9 cellular contexts compared by ENCODE assay signal in the genomic region with DNA sequence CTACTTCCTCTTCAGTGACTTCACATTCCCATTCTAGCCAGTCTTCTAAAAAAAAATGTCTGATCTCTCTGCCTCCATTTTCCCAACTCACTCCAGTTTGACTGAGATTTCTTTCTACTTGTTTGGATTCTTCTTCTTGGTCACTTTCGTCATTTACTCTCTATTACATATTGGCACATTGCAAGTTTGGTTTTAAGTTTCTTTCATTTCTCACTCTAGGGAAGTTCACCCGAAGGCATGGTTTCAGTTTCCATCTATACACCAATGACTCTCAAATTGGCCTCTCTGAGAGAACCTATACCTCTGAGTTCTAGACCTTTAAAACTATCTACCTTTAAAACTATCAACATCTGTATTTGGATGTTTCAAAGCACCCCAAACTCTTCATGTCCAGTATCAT. TPM values are rescaled to one million over a fixed set of nuclear protein-coding genes. Genes with fewer than 3 reads are reported as not detected.
DNase-seq lines count a peak whose midpoint lies in the region; ATAC-seq, FAIRE-seq and TF ChIP-seq lines count a peak whose summit lies in the region.
"Had no signal": no experiment of that assay in that cellular context is flagged by ENCODE, and none has a peak within 500 bp of the region (broad histone marks: within the 10 kb centered on the region; RNA-seq: fewer than 3 reads in every experiment).

No MANE protein-coding gene starts in this region.

- H2AFZ ChIP-seq in GM12878 (ENCODE audit: control insufficient read depth, low read depth, low read length), result peak overlapping the region; percentile 66

- TF ChIP-seq POLR2A in GM12878 (IDR thresholded peaks at IDR 0.05; ENCODE audit: low read depth, low read length), result no peak
- TF ChIP-seq POLR2A in H54 (IDR thresholded peaks at IDR 0.05; ENCODE audit: low read depth, low read length), result no peak

- SMC1A ChIA-PET in GM12878 (lab: Charles Lee; ENCODE audit: uncharacterized antibody, unreplicated experiment), result interaction anchor here (1.2 to 2.0 kb wide), 4 partner anchors 10 to 27 kb away, joined by 4 to 8 read pairs (median 6); no protein-coding TSS in a partner anchor

- ATAC-seq in GM21360 (IDR thresholded peaks at IDR 0.05; ENCODE audit: unreplicated experiment), result peak; percentile 99
- ATAC-seq in HG03280 (IDR thresholded peaks at IDR 0.05; ENCODE audit: unreplicated experiment), result peak; percentile 97
- peak; percentile 96 for ATAC-seq in GM12878

- H4K20me1 ChIP-seq in GM12878 (ENCODE audit: control insufficient read depth, insufficient read depth), result no peaks in the 10 kb centered on the region

- peak overlapping the region; percentile 71 for H3K4me2 ChIP-seq in GM12878 (ENCODE audit: control insufficient read depth, insufficient read depth)

- H3K9me3 ChIP-seq in GM12878 (replicated peaks; ENCODE audit: control insufficient read depth, insufficient read depth, low read length), result no peaks in the 10 kb centered on the region

- no peaks in the 10 kb centered on the region for H3K79me2 ChIP-seq in GM12878 (ENCODE audit: control insufficient read depth, insufficient read depth, low read length)

- intact Hi-C loops in GM12878 (cut with micrococcal nuclease; ENCODE audit: unreplicated experiment), result loop anchor here (10.0 kb wide), 1 partner anchor 658 kb away; no protein-coding TSS in a partner anchor
- intact Hi-C loops in posterior cingulate gyrus (cut with DNase I), result no loop called here

- H3K9ac ChIP-seq in GM12878 (ENCODE audit: control insufficient read depth, insufficient read depth, low read length), result no peak overlapping the region

- CTCF ChIA-PET in GM12878 (lab: Yijun Ruan, JAX), result interaction anchor here (1.3 to 2.6 kb wide), 3 partner anchors 8 to 16 kb away, joined by 5 to 17 read pairs (median 17); no protein-coding TSS in a partner anchor

- H3K27ac ChIP-seq in GM12878 (ENCODE audit: control insufficient read depth, insufficient read depth), result no peak overlapping the region
- H3K27ac ChIP-seq in substantia nigra (ENCODE audit: low read depth, low read length, poor library complexity, severe bottlenecking), result no peak overlapping the region

- no peak for TF ChIP-seq CTCF in GM13976 (IDR thresholded peaks at IDR 0.05; ENCODE audit: borderline replicate concordance, control extremely low read depth, extremely low read depth, insufficient read depth, missing control alignments)
- no peak for TF ChIP-seq CTCF in GM12878 (IDR thresholded peaks at IDR 0.05 in 2 of 3, conservative IDR thresholded peaks at IDR 0.05 in 1 of 3; ENCODE audit: control insufficient read depth in 2 of 3, extremely low read depth in 1 of 3, insufficient read depth in 1 of 3, low read depth in 3 of 3, low read length in 3 of 3)

- no peak overlapping the region; the same call in 1 of the 2 replicates for H3K4me3 ChIP-seq in GM12878

- H3K36me3 ChIP-seq in GM12878 (ENCODE audit: control insufficient read depth in 2 of 2, insufficient read depth in 2 of 2, low read length in 1 of 2), result no peaks in the 10 kb centered on the region

- BruUV-seq in GM12878 (replicated peaks; lab: Mats Ljungman, UMichigan), result no TSS peak

- RAD21 ChIA-PET in GM12878 (lab: Charles Lee; ENCODE audit: unreplicated experiment), result interaction anchor here (1.1 to 1.6 kb wide), 4 partner anchors 9 to 1462 kb away, joined by 3 to 6 read pairs (median 4); no protein-coding TSS in a partner anchor

- in situ Hi-C loops in GM13976 (cut with MboI; ENCODE audit: low sequenced_read_pairs, unreplicated experiment) (loop anchor here (10.0 kb wide), 1 partner anchor 1468 kb away; no protein-coding TSS in a partner anchor), GM12878 (cut with MboI) (loop anchor here (5.0 kb wide), 2 partner anchors 340 to 1465 kb away; no protein-coding TSS in a partner anchor)

- DNase-seq in GM13976 (ENCODE audit: low spot score) (peak; percentile 44), GM12878 (ENCODE audit: low read depth, low spot score) (peak; percentile 51), hypothalamus (lab: John Stamatoyannopoulos, UW) (no peak), posterior cingulate gyrus (no peak), substantia nigra (lab: John Stamatoyannopoulos, UW) (no peak), H54 (ENCODE audit: insufficient read length, low spot score) (no peak)

- POLR2A ChIA-PET in GM12878 (lab: Charles Lee), result no interaction called here

- peaks cover 2% of the 10 kb centered on the region; the same call in 1 of the 2 replicates for H3K4me1 ChIP-seq in GM12878 (ENCODE audit: control insufficient read depth, insufficient read depth, low read length)

- no peaks in the 10 kb centered on the region for H3K27me3 ChIP-seq in GM12878 (replicated peaks in 1 of 2; ENCODE audit: control insufficient read depth in 2 of 2, insufficient read depth in 2 of 2, low read length in 1 of 2)

- 3% methylated on average over 2 of the region's 2 CpGs for WGBS in GM12878 (ENCODE audit: insufficient coverage, insufficient replicate concordance, low lambda C conversion rate, missing lambda C conversion rate)

- TF ChIP-seq RAD21 in GM12878 (IDR thresholded peaks at IDR 0.05; ENCODE audit: insufficient read depth, low read depth, low read length), result no peak

- peak; percentile 41 for FAIRE-seq in GM12878 (lab: Jason Lieb, UNC)
- no peak for FAIRE-seq in H54 (lab: Jason Lieb, UNC)
- FAIRE-seq: G401.6 had no signal

- no peak for TF ChIP-seq EP300 in GM12878 (IDR thresholded peaks at IDR 0.05; ENCODE audit: borderline replicate concordance in 1 of 2, control insufficient read depth in 1 of 2, low read depth in 2 of 2, low read length in 2 of 2)

TF ChIP-seq in GM12878, 131 proteins besides CTCF, POLR2A, EP300 and RAD21 (continues in another document):
- TF ChIP-seq TCF12 (IDR thresholded peaks at IDR 0.05; ENCODE audit: low read depth, low read length) (no peak), POU2F2 (IDR thresholded peaks at IDR 0.05; ENCODE audit: borderline replicate concordance, low read depth, low read length) (no peak), NFIC (IDR thresholded peaks at IDR 0.05; ENCODE audit: low read depth, low read length) (0 out of 2 replicates have a peak, but pooled peaks have one; percentile 20), NFYA (IDR thresholded peaks at IDR 0.05; ENCODE audit: borderline replicate concordance, low read depth, low read length) (no peak), RUNX3 (IDR thresholded peaks at IDR 0.05; ENCODE audit: low read length) (peak; percentile 6; the same call in 1 of the 2 replicates), NRF1 (conservative IDR thresholded peaks at IDR 0.05; ENCODE audit: low read depth, low read length) (no peak), CREB1 (IDR thresholded peaks at IDR 0.05; ENCODE audit: low read depth) (peak; percentile 30; the same call in 1 of the 2 replicates), MEF2B (IDR thresholded peaks at IDR 0.05; ENCODE audit: partially characterized antibody, poor library complexity, severe bottlenecking) (no peak)
- TF ChIP-seq, protein P1, sequence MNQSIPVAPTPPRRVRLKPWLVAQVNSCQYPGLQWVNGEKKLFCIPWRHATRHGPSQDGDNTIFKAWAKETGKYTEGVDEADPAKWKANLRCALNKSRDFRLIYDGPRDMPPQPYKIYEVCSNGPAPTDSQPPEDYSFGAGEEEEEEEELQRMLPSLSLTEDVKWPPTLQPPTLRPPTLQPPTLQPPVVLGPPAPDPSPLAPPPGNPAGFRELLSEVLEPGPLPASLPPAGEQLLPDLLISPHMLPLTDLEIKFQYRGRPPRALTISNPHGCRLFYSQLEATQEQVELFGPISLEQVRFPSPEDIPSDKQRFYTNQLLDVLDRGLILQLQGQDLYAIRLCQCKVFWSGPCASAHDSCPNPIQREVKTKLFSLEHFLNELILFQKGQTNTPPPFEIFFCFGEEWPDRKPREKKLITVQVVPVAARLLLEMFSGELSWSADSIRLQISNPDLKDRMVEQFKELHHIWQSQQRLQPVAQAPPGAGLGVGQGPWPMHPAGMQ (IDR thresholded peaks at IDR 0.05; ENCODE audit: borderline replicate concordance), result no peak

RNA-seq across cellular contexts. Expression of a gene that starts 51.3 kb away (rescaled TPM):
- 2.0 and 2.7 TPM in 2 replicates for total RNA-seq in GM12878 (2013; cell fraction: nucleolus; rRNA removed)
- 3.8 and 4.8 TPM in 2 replicates for total RNA-seq in GM12878 (2014; rRNA removed)
- total RNA-seq in GM12878 (2014; rRNA removed; fragmentation: Illumina TruSeq; extraction: Trizol), result 3.4 and 3.8 TPM in 2 replicates
- total RNA-seq in GM12878 (2021), result 3.2 and 4.4 TPM in 2 replicates
- polyA plus RNA-seq in GM12878 (2011; ENCODE audit: low read depth), result 0.58 TPM
- polyA plus RNA-seq in GM12878 (2011; rRNA removed), result 0.27 and 0.30 TPM in 2 replicates
- 0.05 and 0.09 TPM in 2 replicates for polyA plus RNA-seq in GM12878 (2011; cell fraction: cytosol; rRNA removed)
- 0.13 and 0.15 TPM in 2 replicates for polyA plus RNA-seq in GM12878 (2011; cell fraction: nucleus; rRNA removed)
- 0.60 and 1.4 TPM in 2 replicates for polyA plus RNA-seq in GM12878 (2012)
- polyA plus RNA-seq in GM12878 (2014; fragmentation: Illumina TruSeq; extraction: Trizol), result 3.9 and 5.5 TPM in 2 replicates
- 1 to 10 TPM; 1.0 to 1.5 TPM for polyA plus RNA-seq in GM12878 (2014; fragmentation: Nextera tagmentation; extraction: Ambion mirVana)
- polyA plus RNA-seq in GM12878 (2014; rRNA removed), result 2.3 TPM in 2 replicates
- polyA plus RNA-seq in GM12878 (2016; fragmentation: Nextera tagmentation; extraction: Ambion mirVana), result 1 to 10 TPM; 1.4 to 2.0 TPM
- 0.15 and 0.22 TPM in 2 replicates for polyA minus RNA-seq in GM12878 (2011; rRNA and poly(A)+ RNA removed)
- 0.13 and 0.42 TPM in 2 replicates for polyA minus RNA-seq in GM12878 (2011; cell fraction: cytosol; rRNA and poly(A)+ RNA removed)
- polyA minus RNA-seq in GM12878 (2011; cell fraction: nucleus; rRNA and poly(A)+ RNA removed), result 0.10 and 0.60 TPM in 2 replicates

Comparison
In these comparisons a context has a peak if more than half of its experiments do, and no peak if none do; other contexts are left out.
1. DNase-seq: peak in GM13976 (single experiment) and GM12878 (single experiment); none in hypothalamus (0 of 51), posterior cingulate gyrus (0 of 10), substantia nigra (0 of 49) and H54 (single experiment).
2. Peak in every context shown above with its lines, with median percentiles within 50 percentile points of each other: ATAC-seq.